Comparison of ENCODE assay signal across 8 cellular contexts in the genomic region with DNA sequence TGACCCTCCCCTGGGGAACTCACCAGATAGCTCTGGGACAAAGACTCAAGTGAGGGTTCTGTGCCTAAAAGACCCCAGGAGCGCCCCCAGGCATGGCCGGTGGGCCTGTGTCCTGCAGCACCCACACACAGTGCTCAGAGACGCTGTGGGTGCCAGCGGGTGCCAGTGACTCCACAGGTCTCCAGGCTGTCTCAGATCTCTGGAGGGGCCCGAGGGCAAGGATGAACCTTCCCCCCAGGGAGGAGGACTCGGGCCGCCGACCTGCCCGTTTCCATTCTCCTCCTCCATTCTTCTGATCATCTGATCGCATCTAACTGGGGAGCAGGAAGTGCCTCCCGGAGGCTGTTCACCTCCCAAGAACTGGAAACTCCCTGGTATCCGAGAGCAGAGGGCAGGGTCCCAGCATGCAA. TPM values are rescaled to one million over a fixed set of nuclear protein-coding genes. Genes with fewer than 3 reads are reported as not detected.
DNase-seq lines count a peak whose midpoint lies in the region; ATAC-seq lines count a peak whose summit lies in the region.

No MANE protein-coding gene starts in this region.

- peak; percentile 47 for DNase-seq in activated T-cell treated with anti-CD3 and anti-CD28 coated beads for 1 hour (ENCODE audit: low read depth)
- DNase-seq in activated T-cell treated with anti-CD3 and anti-CD28 coated beads for 4 hours, result no peak
- DNase-seq in activated CD8-positive, alpha-beta T cell treated with anti-CD3 and anti-CD28 coated beads, Interleukin-2, amount 10 ng/mL, durations not matched to agents 7 days and 5 days, result peak; percentile 63
- DNase-seq in medulla oblongata (ENCODE audit: extremely low spot score), result no peak
- no peak for DNase-seq in NCI-H510A treated with DMSO at 0.1 percent for 48 hours (lab: John Stamatoyannopoulos, UW)
- no peak for DNase-seq in SIG-M5 treated with dmso at 0.1 percent for 504 hours (lab: John Stamatoyannopoulos, UW; ENCODE audit: unreplicated experiment)

- no peaks in the 10 kb centered on the region for H3K27me3 ChIP-seq in mononuclear cell (ENCODE audit: insufficient read depth, low read length)

- peaks cover 49% of the 10 kb centered on the region for H3K4me1 Mint-ChIP-seq in activated CD8-positive, alpha-beta T cell treated with anti-CD3 and anti-CD28 coated beads, Interleukin-2, amount 10 ng/mL, durations not matched to agents 7 days and 5 days (ENCODE audit: low read depth)

- peak overlapping the region; percentile 72 for H3K4me3 ChIP-seq in mononuclear cell (ENCODE audit: low read length)

- H3K9me3 ChIP-seq in mononuclear cell (ENCODE audit: low read depth, low read length), result no peaks in the 10 kb centered on the region

- ATAC-seq in HG03159 (IDR thresholded peaks at IDR 0.05; ENCODE audit: unreplicated experiment), result peak; percentile 38
- peak; percentile 62 for ATAC-seq in activated CD8-positive, alpha-beta T cell treated with anti-CD3 and anti-CD28 coated beads, Interleukin-2, amount 10 ng/mL, durations not matched to agents 7 days and 5 days

- POLR2A ChIA-PET in activated CD8-positive, alpha-beta T cell treated with anti-CD3 and anti-CD28 coated beads, Interleukin-2, amount 10 ng/mL, durations not matched to agents 7 days and 5 days (lab: Charles Lee), result interaction anchor here (0.5 to 3.5 kb wide), 11 partner anchors 9 to 829 kb away, joined by 3 to 13 read pairs (median 3); no protein-coding TSS in a partner anchor

- H3K27me3 Mint-ChIP-seq in activated CD8-positive, alpha-beta T cell treated with anti-CD3 and anti-CD28 coated beads, Interleukin-2, amount 10 ng/mL, durations not matched to agents 7 days and 5 days (ENCODE audit: low read depth), result no peaks in the 10 kb centered on the region

- H3K27ac Mint-ChIP-seq in activated CD8-positive, alpha-beta T cell treated with anti-CD3 and anti-CD28 coated beads, Interleukin-2, amount 10 ng/mL, durations not matched to agents 7 days and 5 days, result peak overlapping the region; percentile 86

- peaks cover 70% of the 10 kb centered on the region for H3K4me1 ChIP-seq in mononuclear cell (ENCODE audit: insufficient read depth, low read length)

- H3K9me3 Mint-ChIP-seq in activated CD8-positive, alpha-beta T cell treated with anti-CD3 and anti-CD28 coated beads, Interleukin-2, amount 10 ng/mL, durations not matched to agents 7 days and 5 days (ENCODE audit: insufficient read depth), result no peaks in the 10 kb centered on the region

- CTCF ChIA-PET in activated CD8-positive, alpha-beta T cell treated with anti-CD3 and anti-CD28 coated beads, Interleukin-2, amount 10 ng/mL, durations not matched to agents 7 days and 5 days (lab: Charles Lee), result interaction anchor here (1.0 to 2.8 kb wide), 7 partner anchors 8 to 132 kb away, joined by 3 to 17 read pairs (median 5); no protein-coding TSS in a partner anchor

- H3K4me3 Mint-ChIP-seq in activated CD8-positive, alpha-beta T cell treated with anti-CD3 and anti-CD28 coated beads, Interleukin-2, amount 10 ng/mL, durations not matched to agents 7 days and 5 days, result peak overlapping the region; percentile 87

- H3K36me3 Mint-ChIP-seq in activated CD8-positive, alpha-beta T cell treated with anti-CD3 and anti-CD28 coated beads, Interleukin-2, amount 10 ng/mL, durations not matched to agents 7 days and 5 days (ENCODE audit: low read depth), result peaks cover 28% of the 10 kb centered on the region

RNA-seq across cellular contexts. Expression of gene ADAM8, which starts 1.0 kb away (rescaled TPM):
- 10 to 100 TPM; 69.9 to 75.5 TPM for total RNA-seq in activated CD8-positive, alpha-beta T cell treated with anti-CD3 and anti-CD28 coated beads, Interleukin-2, amount 10 ng/mL, durations not matched to agents 7 days and 5 days
- 84.9 TPM for total RNA-seq in mononuclear cell

RNA-seq across cellular contexts. Expression of gene TUBGCP2, which starts 33.0 kb away (rescaled TPM):
- total RNA-seq in activated CD8-positive, alpha-beta T cell treated with anti-CD3 and anti-CD28 coated beads, Interleukin-2, amount 10 ng/mL, durations not matched to agents 7 days and 5 days, result 10 to 100 TPM; 53.5 to 59.0 TPM
- 54.9 TPM for total RNA-seq in mononuclear cell

RNA-seq across cellular contexts. Expression of gene ZNF511, which starts 33.0 kb away (rescaled TPM):
- total RNA-seq in activated CD8-positive, alpha-beta T cell treated with anti-CD3 and anti-CD28 coated beads, Interleukin-2, amount 10 ng/mL, durations not matched to agents 7 days and 5 days, result 10 to 100 TPM; 61.4 to 62.6 TPM
- total RNA-seq in mononuclear cell, result 16.8 TPM

RNA-seq across cellular contexts. Expression of gene VENTX, which starts 38.0 kb away (rescaled TPM):
- total RNA-seq in activated CD8-positive, alpha-beta T cell treated with anti-CD3 and anti-CD28 coated beads, Interleukin-2, amount 10 ng/mL, durations not matched to agents 7 days and 5 days, result not detected
- total RNA-seq in mononuclear cell, result 2.0 TPM

RNA-seq across cellular contexts. Expression of gene UTF1, which starts 45.7 kb away (rescaled TPM):
- not detected for total RNA-seq in activated CD8-positive, alpha-beta T cell treated with anti-CD3 and anti-CD28 coated beads, Interleukin-2, amount 10 ng/mL, durations not matched to agents 7 days and 5 days
- total RNA-seq in mononuclear cell, result not detected

Comparison
In these comparisons a context has a peak if more than half of its experiments do, and no peak if none do; other contexts are left out.
1. DNase-seq: peak in activated T-cell treated with anti-CD3 and anti-CD28 coated beads for 1 hour (single experiment) and activated CD8-positive, alpha-beta T cell treated with anti-CD3 and anti-CD28 coated beads, Interleukin-2, amount 10 ng/mL, durations not matched to agents 7 days and 5 days (single experiment); none in activated T-cell treated with anti-CD3 and anti-CD28 coated beads for 4 hours (single experiment), medulla oblongata (single experiment), NCI-H510A treated with DMSO at 0.1 percent for 48 hours (single experiment) and SIG-M5 treated with dmso at 0.1 percent for 504 hours (single experiment).